8 cellular contexts compared by ENCODE assay signal in genomic region chr6:15248451-15249370, GRCh38. TPM values are rescaled to one million over a fixed set of nuclear protein-coding genes. Genes with fewer than 3 reads are reported as not detected.
DNase-seq lines count a peak whose midpoint lies in the region; ATAC-seq, FAIRE-seq and TF ChIP-seq lines count a peak whose summit lies in the region.

No MANE protein-coding gene starts in this region.

- peaks cover 47% of the 10 kb centered on the region for H3K4me1 Mint-ChIP-seq in dendritic cell treated with granulocyte-macrophage colony-stimulating factor and Interleukin-4, amounts not matched to agents 40 ng/mL and 50 ng/mL, for 4 days (ENCODE audit: low read depth)

- peak; percentile 30 for ATAC-seq in HG03520 (IDR thresholded peaks at IDR 0.05; ENCODE audit: unreplicated experiment)

- peak overlapping the region; percentile 71 to 92 (median 92) for H3K4me3 ChIP-seq in liver (ENCODE audit: low read depth in 1 of 3, low read length in 3 of 3)

- H3K4me3 Mint-ChIP-seq in dendritic cell treated with granulocyte-macrophage colony-stimulating factor and Interleukin-4, amounts not matched to agents 40 ng/mL and 50 ng/mL, for 4 days, result peak overlapping the region; percentile 75

- H3K27me3 Mint-ChIP-seq in dendritic cell treated with granulocyte-macrophage colony-stimulating factor and Interleukin-4, amounts not matched to agents 40 ng/mL and 50 ng/mL, for 4 days, result no peaks in the 10 kb centered on the region

- under 1% methylated on average over 78 of the region's 83 CpGs for WGBS in liver

- H3K9ac ChIP-seq in liver (ENCODE audit: low read depth in 1 of 2, low read length in 2 of 2), result peak overlapping the region; percentile 1 to 76

- H3K36me3 Mint-ChIP-seq in dendritic cell treated with granulocyte-macrophage colony-stimulating factor and Interleukin-4, amounts not matched to agents 40 ng/mL and 50 ng/mL, for 4 days (ENCODE audit: low read depth), result peaks cover 47% of the 10 kb centered on the region

- FAIRE-seq in GM19239 (lab: Jason Lieb, UNC), result peak; percentile 79

- no peaks in the 10 kb centered on the region for H3K27me3 ChIP-seq in liver (ENCODE audit: control insufficient read depth in 4 of 4, insufficient read depth in 4 of 4, low read length in 3 of 4)

- peak; percentile 17 to 33 for TF ChIP-seq RAD21 in liver (IDR thresholded peaks at IDR 0.05)

- H3K4me1 ChIP-seq in liver (ENCODE audit: control insufficient read depth in 4 of 4, insufficient read depth in 4 of 4, low read length in 3 of 4), result peaks cover 1 to 38% (median 21%) of the 10 kb centered on the region in 4 donors

- H3K9me3 Mint-ChIP-seq in dendritic cell treated with granulocyte-macrophage colony-stimulating factor and Interleukin-4, amounts not matched to agents 40 ng/mL and 50 ng/mL, for 4 days, result no peaks in the 10 kb centered on the region

- H3K27ac ChIP-seq in liver (ENCODE audit: low read depth in 1 of 2, low read length in 2 of 2), result peak overlapping the region; percentile 80 to 82

- TF ChIP-seq CTCF in liver (IDR thresholded peaks at IDR 0.05; ENCODE audit: low read depth, low read length, missing input control), result peak; percentile 10

- intact Hi-C loops in dendritic cell treated with granulocyte-macrophage colony-stimulating factor and Interleukin-4, amounts not matched to agents 40 ng/mL and 50 ng/mL, for 4 days (cut with micrococcal nuclease), result loop anchor here (5.0 kb wide), 3 partner anchors 181 to 1036 kb away; no protein-coding TSS in a partner anchor

- H3K27ac Mint-ChIP-seq in dendritic cell treated with granulocyte-macrophage colony-stimulating factor and Interleukin-4, amounts not matched to agents 40 ng/mL and 50 ng/mL, for 4 days, result peak overlapping the region; percentile 92

- DNase-seq in AG08396 (ENCODE audit: low spot score) (peak; percentile 95), GM19239 (ENCODE audit: insufficient read length, low spot score) (peak; percentile 71), NCI-H748 treated with DMSO at 0.1 percent for 48 hours (lab: John Stamatoyannopoulos, UW) (peak; percentile 86)
- DNase-seq in activated CD4-positive, alpha-beta T cell treated with anti-CD3 and anti-CD28 coated beads, Interleukin-2, amount 50 U/mL, for 4 hours, result peak; percentile 96 to 97
- peak; percentile 98 for DNase-seq in stimulated activated CD4-positive, alpha-beta T cell treated with anti-CD3 and anti-CD28 coated beads, Interleukin-2, amount 100 ng/mL, for 4 hours (ENCODE audit: low read depth)

- no peaks in the 10 kb centered on the region for H3K36me3 ChIP-seq in liver (ENCODE audit: control insufficient read depth in 4 of 4, insufficient read depth in 3 of 4, low read depth in 1 of 4, low read length in 3 of 4)

- no peaks in the 10 kb centered on the region for H3K9me3 ChIP-seq in liver (ENCODE audit: control insufficient read depth in 4 of 4, low read length in 3 of 4)

TF ChIP-seq in liver, 16 proteins besides CTCF, POLR2A, EP300 and RAD21:
- no peak for TF ChIP-seq NR2F2 (IDR thresholded peaks at IDR 0.05)
- TF ChIP-seq SP1 (IDR thresholded peaks at IDR 0.05), result peak; percentile 5

RNA-seq across cellular contexts. Expression of gene JARID2, which starts 2.8 kb away (rescaled TPM):
- total RNA-seq in liver, result 10 to 100 TPM in 1 of 2 donors, 1 to 10 TPM in 1; 5.0 to 12.3 TPM
- 1 to 10 TPM; 1.4 to 1.7 TPM for polyA plus RNA-seq in liver

Comparison
In these comparisons a context has a peak if more than half of its experiments do, and no peak if none do; other contexts are left out.
1. Peak in every context shown above with its lines: DNase-seq, ATAC-seq, H3K4me3 ChIP-seq and H3K27ac ChIP-seq.